8 cellular contexts compared by ENCODE assay signal in the genomic region with DNA sequence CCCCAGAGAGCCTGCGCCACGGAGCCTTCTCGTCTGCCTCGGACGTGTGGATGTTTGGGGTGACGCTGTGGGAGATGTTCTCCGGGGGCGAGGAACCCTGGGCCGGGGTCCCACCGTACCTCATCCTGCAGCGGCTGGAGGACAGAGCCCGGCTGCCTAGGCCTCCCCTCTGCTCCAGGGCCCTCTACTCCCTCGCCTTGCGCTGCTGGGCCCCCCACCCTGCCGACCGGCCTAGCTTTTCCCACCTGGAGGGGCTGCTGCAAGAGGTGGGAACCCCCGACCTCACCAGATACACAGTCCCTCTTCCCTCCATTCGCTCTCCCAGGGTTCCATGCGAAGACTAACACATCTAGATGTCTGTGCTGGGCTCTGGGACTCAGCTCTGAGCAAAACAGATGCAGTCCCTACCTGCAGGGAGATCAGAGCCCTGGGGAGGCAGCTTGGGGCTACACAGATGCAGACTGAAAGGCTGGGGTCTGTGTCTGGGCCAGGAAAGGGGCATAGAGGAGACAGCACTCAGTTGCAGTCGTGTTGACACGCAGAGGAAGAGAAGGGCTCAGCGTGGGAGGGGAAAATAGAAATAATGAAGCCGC. TPM values are rescaled to one million over a fixed set of nuclear protein-coding genes. Genes with fewer than 3 reads are reported as not detected.
A peak's percentile ranks its signal among the peaks of the same experiment; 100 is the strongest.
DNase-seq lines count a peak whose midpoint lies in the region; ATAC-seq and TF ChIP-seq lines count a peak whose summit lies in the region.

No MANE protein-coding gene starts in this region.

- TF ChIP-seq CTCF in Loucy (conservative IDR thresholded peaks at IDR 0.05; ENCODE audit: low read length) = no peak
- no peak for TF ChIP-seq CTCF in ovary (IDR thresholded peaks at IDR 0.05)

- no peak overlapping the region for H3K9ac ChIP-seq in Loucy (ENCODE audit: low read depth, low read length, poor library complexity, severe bottlenecking)

- H3K4me2 ChIP-seq in Loucy (ENCODE audit: low read depth, low read length, poor library complexity, severe bottlenecking) = peak overlapping the region; percentile 54

- peaks cover 12 to 16% (median 16%) of the 10 kb centered on the region in 3 donors for H3K4me1 Mint-ChIP-seq in CD8-positive, alpha-beta memory T cell

- peaks cover 4% of the 10 kb centered on the region for H3K36me3 ChIP-seq in CD8-positive, alpha-beta memory T cell (ENCODE audit: insufficient read depth, low read length)
- no peaks in the 10 kb centered on the region for H3K36me3 ChIP-seq in Loucy (ENCODE audit: insufficient read depth, low read length)
- H3K36me3 ChIP-seq in effector memory CD4-positive, alpha-beta T cell (ENCODE audit: control insufficient read depth, insufficient read depth, low read length) = peaks cover 19% of the 10 kb centered on the region
- no peaks in the 10 kb centered on the region for H3K36me3 ChIP-seq in ovary

- CTCF ChIA-PET in CD8-positive, alpha-beta memory T cell (lab: Charles Lee) = interaction anchor here (0.9 to 2.1 kb wide), 8 partner anchors 9 to 176 kb away, joined by 3 to 15 read pairs (median 4); a partner anchor contains a TSS

- no peak for DNase-seq in CD8-positive, alpha-beta memory T cell
- no peak for DNase-seq in effector memory CD4-positive, alpha-beta T cell
- DNase-seq in ovary = no peak
- DNase-seq in LoVo (ENCODE audit: low spot score) = no peak
- DNase-seq in occipital lobe (lab: John Stamatoyannopoulos, UW) = no peak
- no peak for DNase-seq in activated CD8-positive, alpha-beta memory T cell treated with anti-CD3 and anti-CD28 coated beads, Interleukin-2, amount 50 U/mL, for 4 hours

- no peak for ATAC-seq in HG02884 (IDR thresholded peaks at IDR 0.05; ENCODE audit: unreplicated experiment)

- intact Hi-C loops in ovary (cut with DNase I) = no loop called here

- peak overlapping the region; percentile 83 for H3K4me3 ChIP-seq in CD8-positive, alpha-beta memory T cell (ENCODE audit: low read length)
- H3K4me3 ChIP-seq in Loucy (ENCODE audit: low read length, poor library complexity, severe bottlenecking) (peak overlapping the region; percentile 57), ovary (peak overlapping the region; percentile 20)
- peak overlapping the region; percentile 64 for H3K4me3 ChIP-seq in effector memory CD4-positive, alpha-beta T cell (ENCODE audit: insufficient read depth, low read depth, low read length, poor library complexity, severe bottlenecking)

- WGBS in ovary, 3 donors = 24 to 36% (median 33%) methylated on average over 23 of the region's 23 CpGs

- peaks cover 13% of the 10 kb centered on the region for H3K4me1 ChIP-seq in CD8-positive, alpha-beta memory T cell (ENCODE audit: insufficient read depth, low read length)
- H3K4me1 ChIP-seq in Loucy (ENCODE audit: insufficient read depth, low read length, poor library complexity, severe bottlenecking) (no peaks in the 10 kb centered on the region), ovary (ENCODE audit: insufficient read depth) (peaks cover 19% of the 10 kb centered on the region)
- peaks cover 15% of the 10 kb centered on the region for H3K4me1 ChIP-seq in effector memory CD4-positive, alpha-beta T cell (ENCODE audit: control insufficient read depth, insufficient read depth, low read length, poor library complexity, severe bottlenecking)

- H3K9me3 Mint-ChIP-seq in CD8-positive, alpha-beta memory T cell = no peaks in the 10 kb centered on the region

- no peaks in the 10 kb centered on the region for H3K9me2 ChIP-seq in Loucy (replicated peaks; ENCODE audit: low read depth, low read length)

- H3K9me3 ChIP-seq in CD8-positive, alpha-beta memory T cell (ENCODE audit: low read length) = no peaks in the 10 kb centered on the region
- H3K9me3 ChIP-seq in Loucy (ENCODE audit: insufficient read depth, low read depth, low read length) (no peaks in the 10 kb centered on the region), ovary (no peaks in the 10 kb centered on the region)
- H3K9me3 ChIP-seq in effector memory CD4-positive, alpha-beta T cell (ENCODE audit: control insufficient read depth, low read length) = no peaks in the 10 kb centered on the region

- peaks cover 0 to 26% (median 0%) of the 10 kb centered on the region in 3 donors for H3K36me3 Mint-ChIP-seq in CD8-positive, alpha-beta memory T cell

- H4K20me1 ChIP-seq in Loucy (ENCODE audit: insufficient read depth, low read length, poor library complexity, severe bottlenecking) = no peaks in the 10 kb centered on the region

- no peak for TF ChIP-seq POLR2A in ovary (IDR thresholded peaks at IDR 0.05)

- H3K27me3 Mint-ChIP-seq in CD8-positive, alpha-beta memory T cell = peaks cover 16 to 26% of the 10 kb centered on the region in 2 donors

- peak overlapping the region; percentile 78 to 92 (median 87) for H3K4me3 Mint-ChIP-seq in CD8-positive, alpha-beta memory T cell

- TF ChIP-seq EP300 in ovary (IDR thresholded peaks at IDR 0.05) = no peak

- peaks cover 16% of the 10 kb centered on the region for H3K27me3 ChIP-seq in CD8-positive, alpha-beta memory T cell (ENCODE audit: insufficient read depth, low read length, poor library complexity, severe bottlenecking)
- H3K27me3 ChIP-seq in Loucy (ENCODE audit: insufficient read depth, low read length, poor library complexity, severe bottlenecking) (no peaks in the 10 kb centered on the region), ovary (no peaks in the 10 kb centered on the region)
- H3K27me3 ChIP-seq in effector memory CD4-positive, alpha-beta T cell (replicated peaks; ENCODE audit: control insufficient read depth, insufficient read depth, low read length, poor library complexity, severe bottlenecking) = peaks cover 10% of the 10 kb centered on the region

- H3F3A ChIP-seq in Loucy (ENCODE audit: low read depth) = no peaks in the 10 kb centered on the region

- peak overlapping the region; percentile 85 to 97 (median 92) for H3K27ac Mint-ChIP-seq in CD8-positive, alpha-beta memory T cell

- no peaks in the 10 kb centered on the region for H3K79me2 ChIP-seq in Loucy (ENCODE audit: insufficient read depth, low read length)

- peak overlapping the region; percentile 79 for H3K27ac ChIP-seq in CD8-positive, alpha-beta memory T cell (ENCODE audit: low read depth, low read length)
- peak overlapping the region; percentile 84 for H3K27ac ChIP-seq in effector memory CD4-positive, alpha-beta T cell (ENCODE audit: insufficient read depth, low read length, poor library complexity, severe bottlenecking)
- peak overlapping the region in 1 of 2 donors; percentile 32 for H3K27ac ChIP-seq in ovary

- H2AFZ ChIP-seq in Loucy (ENCODE audit: low read length) = peak overlapping the region; percentile 59; the same call in 1 of the 2 replicates

- POLR2A ChIA-PET in CD8-positive, alpha-beta memory T cell (lab: Charles Lee) = interaction anchor here (0.5 to 1.9 kb wide), 14 partner anchors 9 to 100 kb away, joined by 3 to 16 read pairs (median 4); a partner anchor contains a TSS

RNA-seq across cellular contexts. Expression of a gene that starts 3.7 kb away (rescaled TPM):
- 1 to 10 TPM; 4.4 to 5.8 TPM for total RNA-seq in CD8-positive, alpha-beta memory T cell
- polyA plus RNA-seq in CD8-positive, alpha-beta memory T cell = 3.1 TPM
- total RNA-seq in ovary = 1 to 10 TPM; 5.0 to 8.3 (median 6.4) TPM
- polyA plus RNA-seq in ovary = 1 to 10 TPM in 1 of 2 donors, under 1 TPM in 1; 0.85 to 3.6 TPM
- 0.94 TPM for total RNA-seq in occipital lobe

RNA-seq across cellular contexts. Expression of a gene that starts 9.7 kb away (rescaled TPM):
- 10 to 100 TPM; 79.1 to 81.6 TPM for total RNA-seq in CD8-positive, alpha-beta memory T cell
- 152 TPM for polyA plus RNA-seq in CD8-positive, alpha-beta memory T cell
- total RNA-seq in ovary (10 to 100 TPM; 11.0 to 52.4 (median 33.8) TPM), occipital lobe (10.0 TPM)
- polyA plus RNA-seq in ovary = 10 to 100 TPM in 1 of 2 donors, 1 to 10 TPM in 1; 7.1 to 40.9 TPM

RNA-seq across cellular contexts. Expression of a gene that starts 19.3 kb away (rescaled TPM):
- 10 to 100 TPM; 45.4 to 51.4 TPM for total RNA-seq in CD8-positive, alpha-beta memory T cell
- polyA plus RNA-seq in CD8-positive, alpha-beta memory T cell = 62.4 TPM
- total RNA-seq in ovary (100 to 1,000 TPM in 2 of 7 donors, 10 to 100 TPM in 5; 57.0 to 133 (median 85.2) TPM), occipital lobe (55.2 TPM)
- polyA plus RNA-seq in ovary = 100 to 1,000 TPM in 1 of 2 donors, 10 to 100 TPM in 1; 44.0 to 128 TPM

RNA-seq across cellular contexts. Expression of a gene that starts 23.1 kb away (rescaled TPM):
- total RNA-seq in CD8-positive, alpha-beta memory T cell = 1 to 10 TPM; 5.6 to 6.6 TPM
- polyA plus RNA-seq in CD8-positive, alpha-beta memory T cell = 0.06 TPM
- total RNA-seq in ovary (10 to 100 TPM; 11.4 to 76.2 (median 53.9) TPM), occipital lobe (9.2 TPM)
- 10 to 100 TPM; 16.9 to 30.2 TPM for polyA plus RNA-seq in ovary

RNA-seq across cellular contexts. Expression of a gene that starts 29.6 kb away (rescaled TPM):
- not detected for total RNA-seq in CD8-positive, alpha-beta memory T cell
- polyA plus RNA-seq in CD8-positive, alpha-beta memory T cell = not detected
- total RNA-seq in ovary = not detected
- polyA plus RNA-seq in ovary = not detected
- not detected for total RNA-seq in occipital lobe

Comparison
In these comparisons a context has a peak if more than half of its experiments do, and no peak if none do; other contexts are left out.
1. H3K4me3 ChIP-seq: peak in every context shown above with its lines; median percentile 83 in CD8-positive, alpha-beta memory T cell; 64 in effector memory CD4-positive, alpha-beta T cell; 57 in Loucy; 20 in ovary.